In the genomic region with DNA sequence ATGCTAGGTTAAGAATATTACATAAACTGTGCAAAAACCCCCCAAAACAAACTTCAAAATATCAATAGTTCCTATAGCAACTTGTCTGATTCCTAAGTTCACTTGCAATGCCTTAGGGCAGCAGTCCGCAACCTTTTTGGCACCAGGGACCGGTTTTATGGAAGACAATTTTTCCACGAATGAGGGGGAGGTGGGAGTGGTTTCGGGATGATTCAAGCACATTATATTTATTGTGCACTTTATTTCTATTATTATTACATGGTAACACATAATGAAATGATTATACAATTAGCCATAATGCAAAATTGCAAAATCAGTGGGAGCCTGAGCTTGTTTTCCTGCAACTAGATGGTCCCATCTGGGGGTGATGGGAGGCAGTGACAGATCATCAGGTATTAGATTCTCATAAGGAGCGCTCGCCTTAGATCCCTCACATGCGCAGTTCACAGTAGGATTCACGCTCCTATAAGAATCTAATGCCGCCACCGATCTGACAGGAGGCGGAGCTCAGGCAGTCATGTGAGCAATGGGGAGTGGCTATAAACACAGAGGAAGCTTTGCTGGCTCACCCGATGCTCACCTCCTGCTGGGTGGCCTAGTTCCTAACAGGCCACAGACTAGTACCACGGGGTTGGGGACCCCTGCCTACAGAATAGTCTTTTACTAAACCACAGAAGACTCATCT, we compare ENCODE assay signal across 22 cellular contexts. TPM values are rescaled to one million over a fixed set of nuclear protein-coding genes. Genes with fewer than 3 reads are reported as not detected.
DNase-seq lines count a peak whose midpoint lies in the region; ATAC-seq and TF ChIP-seq lines count a peak whose summit lies in the region.
"Had no signal": no experiment of that assay in that cellular context is flagged by ENCODE, and none has a peak within 500 bp of the region (broad histone marks: within the 10 kb centered on the region; RNA-seq: fewer than 3 reads in every experiment).

No MANE protein-coding gene starts in this region.

- WGBS in mesendoderm (ENCODE audit: extremely low coverage, insufficient coverage, low lambda C conversion rate) = no CpG with 5 or more reads among the region's 13 CpGs

- no peak overlapping the region for H2AK5ac ChIP-seq in mesendoderm (ENCODE audit: low read length)

- no peak overlapping the region for H3K9ac ChIP-seq in mesendoderm (ENCODE audit: low read length)

- H3K27me3 Mint-ChIP-seq in HFFc6 (ENCODE audit: insufficient read depth) = no peaks in the 10 kb centered on the region; the same call in none of the 2 replicates
- H3K27me3 Mint-ChIP-seq: activated naive CD8-positive, alpha-beta T cell treated with anti-CD3 and anti-CD28 coated beads, Interleukin-2, amount 10 ng/mL, durations not matched to agents 7 days and 5 days had no signal

- no peak overlapping the region for H3K18ac ChIP-seq in mesendoderm (ENCODE audit: low read length)

- TF ChIP-seq CTCF in AG09319 (IDR thresholded peaks at IDR 0.05; ENCODE audit: low read depth, low read length) (peak; percentile 2), HFFc6 (IDR thresholded peaks at IDR 0.05) (no peak; the same call in 1 of the 2 replicates), choroid plexus epithelial cell (conservative IDR thresholded peaks at IDR 0.05; ENCODE audit: low read depth, low read length) (no peak)

- no peaks in the 10 kb centered on the region for H3K9me3 Mint-ChIP-seq in HFFc6
- H3K9me3 Mint-ChIP-seq: activated naive CD8-positive, alpha-beta T cell treated with anti-CD3 and anti-CD28 coated beads, Interleukin-2, amount 10 ng/mL, durations not matched to agents 7 days and 5 days; immature natural killer cell had no signal

- H2BK5ac ChIP-seq in mesendoderm (ENCODE audit: low read length) = no peak overlapping the region

- H2BK120ac ChIP-seq in mesendoderm (ENCODE audit: low read depth, low read length) = no peak overlapping the region

- no peaks in the 10 kb centered on the region for H3K79me2 ChIP-seq in mesendoderm (ENCODE audit: control insufficient read depth, insufficient read depth, low read length)

- no peaks in the 10 kb centered on the region for H3K27me3 ChIP-seq in mesendoderm (ENCODE audit: insufficient read depth, low read length, poor library complexity)
- H3K27me3 ChIP-seq: left lung, right lobe of liver, stomach, upper lobe of right lung had no signal

- H3K23ac ChIP-seq in mesendoderm (ENCODE audit: low read length) = no peak overlapping the region

- H3K4me2 ChIP-seq in mesendoderm (ENCODE audit: low read length) = no peak overlapping the region

- no peak overlapping the region for H4K8ac ChIP-seq in mesendoderm (ENCODE audit: low read depth, low read length)

- no peak overlapping the region for H3K27ac ChIP-seq in mesendoderm (ENCODE audit: low read depth, low read length)
- H3K27ac ChIP-seq: left lung, right lobe of liver, SK-N-MC, upper lobe of right lung had no signal

- no peak for ATAC-seq in GM19397 (IDR thresholded peaks at IDR 0.05; ENCODE audit: unreplicated experiment)
- ATAC-seq: left lung, right lobe of liver, upper lobe of right lung had no signal

- no peaks in the 10 kb centered on the region for H3K79me1 ChIP-seq in mesendoderm (ENCODE audit: low read length)

- no peak overlapping the region for H3K4me3 ChIP-seq in choroid plexus epithelial cell (ENCODE audit: low read depth, low read length)
- no peak overlapping the region for H3K4me3 ChIP-seq in mesendoderm (ENCODE audit: low read length)
- H3K4me3 ChIP-seq: HAP-1, left lung, right lobe of liver, SK-N-MC, stomach, upper lobe of right lung had no signal

- H2BK15ac ChIP-seq in mesendoderm (replicated peaks; ENCODE audit: low read depth) = no peak overlapping the region

- H3K36me3 ChIP-seq in mesendoderm (ENCODE audit: control insufficient read depth, insufficient read depth, low read length) = no peaks in the 10 kb centered on the region
- H3K36me3 ChIP-seq: HAP-1 had no signal

- H3K4ac ChIP-seq in mesendoderm (ENCODE audit: low read depth, low read length) = no peak overlapping the region

- peaks cover 16% of the 10 kb centered on the region for H3K4me1 Mint-ChIP-seq in HFFc6 (ENCODE audit: low read depth)
- H3K4me1 Mint-ChIP-seq: activated naive CD8-positive, alpha-beta T cell treated with anti-CD3 and anti-CD28 coated beads, Interleukin-2, amount 10 ng/mL, durations not matched to agents 7 days and 5 days had no signal

- DNase-seq in AG09319 (ENCODE audit: extremely low read depth, low read depth) (peak; percentile 59), HFFc6 (peak; percentile 55), choroid plexus epithelial cell (ENCODE audit: low read depth) (peak; percentile 41), mesendoderm (peak; percentile 25), DMS 273 (lab: John Stamatoyannopoulos, UW; ENCODE audit: unreplicated experiment) (no peak), NCI-H446 treated with DMSO at 0.1 percent for 48 hours (lab: John Stamatoyannopoulos, UW) (no peak), EL (no peak)
- DNase-seq: activated naive CD8-positive, alpha-beta T cell treated with anti-CD3 and anti-CD28 coated beads, Interleukin-2, amount 10 ng/mL, durations not matched to agents 7 days and 5 days; immature natural killer cell; Kasumi-1; left lung; NCI-H1105; NCI-H2081; nephron progenitor cell; NK-92 treated with Interleukin-12 subunit alpha and Interleukin-12 subunit beta, amount 100 ng/mL, for 24 hours; right lobe of liver; RPMI8226; stomach; upper lobe of right lung had no signal

- no peak overlapping the region for H3K4me3 Mint-ChIP-seq in HFFc6
- H3K4me3 Mint-ChIP-seq: activated naive CD8-positive, alpha-beta T cell treated with anti-CD3 and anti-CD28 coated beads, Interleukin-2, amount 10 ng/mL, durations not matched to agents 7 days and 5 days; immature natural killer cell; nephron progenitor cell had no signal

- H3K36me3 Mint-ChIP-seq in HFFc6 (ENCODE audit: low read depth) = peaks cover 20% of the 10 kb centered on the region
- H3K36me3 Mint-ChIP-seq: activated naive CD8-positive, alpha-beta T cell treated with anti-CD3 and anti-CD28 coated beads, Interleukin-2, amount 10 ng/mL, durations not matched to agents 7 days and 5 days had no signal

- H3K56ac ChIP-seq in mesendoderm (ENCODE audit: low read length) = no peak overlapping the region

- H4K5ac ChIP-seq in mesendoderm (ENCODE audit: low read length) = no peak overlapping the region

- H3K27ac Mint-ChIP-seq in HFFc6 = no peak overlapping the region
- H3K27ac Mint-ChIP-seq: activated naive CD8-positive, alpha-beta T cell treated with anti-CD3 and anti-CD28 coated beads, Interleukin-2, amount 10 ng/mL, durations not matched to agents 7 days and 5 days; immature natural killer cell; nephron progenitor cell had no signal

- peaks cover 4% of the 10 kb centered on the region for H3K4me1 ChIP-seq in mesendoderm (ENCODE audit: control insufficient read depth, low read depth, low read length)
- H3K4me1 ChIP-seq: HAP-1, right lobe of liver had no signal

RNA-seq across cellular contexts. Expression of a gene that starts 39.7 kb away (rescaled TPM):
- total RNA-seq in HFFc6 (2021; fragmentation: NEBNext Ultra II Directional; extraction: Animal tissue kit (Norgen Biotek cat#: 25700)) = 10 to 100 TPM; 18.6 to 23.2 (median 19.9) TPM
- 5.6 TPM for polyA plus RNA-seq in mesendoderm (2013, experiment 1 of 2)
- polyA plus RNA-seq in mesendoderm (2013, experiment 2 of 2) = 5.5 TPM

RNA-seq across cellular contexts. Expression of a gene that starts 39.8 kb away (rescaled TPM):
- total RNA-seq in HFFc6 (2021; fragmentation: NEBNext Ultra II Directional; extraction: Animal tissue kit (Norgen Biotek cat#: 25700)) = 10 to 100 TPM in 3 of 6 experiments, 1 to 10 TPM in 3; 8.8 to 10.7 (median 10.0) TPM
- 9.4 TPM for polyA plus RNA-seq in mesendoderm (2013, experiment 1 of 2)
- polyA plus RNA-seq in mesendoderm (2013, experiment 2 of 2) = 8.5 TPM

Comparison
In these comparisons a context has a peak if more than half of its experiments do, and no peak if none do; other contexts are left out.
1. DNase-seq: peak in AG09319 (single experiment), HFFc6 (single experiment), choroid plexus epithelial cell (single experiment) and mesendoderm (single experiment); none in DMS 273 (single experiment), NCI-H446 treated with DMSO at 0.1 percent for 48 hours (single experiment) and EL (single experiment).